Comparison of ENCODE assay signal across 10 cellular contexts in genomic region chr22:40239345-40239683, GRCh38.
DNase-seq lines count a peak whose midpoint lies in the region; ATAC-seq and TF ChIP-seq lines count a peak whose summit lies in the region.
"Had no signal": no experiment of that assay in that cellular context is flagged by ENCODE, and none has a peak within 500 bp of the region (broad histone marks: within the 10 kb centered on the region; RNA-seq: fewer than 3 reads in every experiment).

No MANE protein-coding gene starts in this region.

- no peak for TF ChIP-seq POLR2A in sigmoid colon (IDR thresholded peaks at IDR 0.05)

- intact Hi-C loops in Calu3 (cut with micrococcal nuclease; ENCODE audit: unreplicated experiment) (no loop called here), sigmoid colon (cut with DNase I) (no loop called here)

- no peaks in the 10 kb centered on the region for H3K27me3 Mint-ChIP-seq in Calu3 (ENCODE audit: unreplicated experiment)

- no peak overlapping the region; the same call in 1 of the 2 replicates for H3K4me3 ChIP-seq in SJSA1
- no peak overlapping the region for H3K4me3 ChIP-seq in sigmoid colon
- H3K4me3 ChIP-seq: testis had no signal

- H3K36me3 Mint-ChIP-seq in Calu3 (ENCODE audit: insufficient read depth, unreplicated experiment), result peaks cover 20% of the 10 kb centered on the region

- H3K4me1 ChIP-seq in SJSA1 (replicated peaks) (peaks cover 34% of the 10 kb centered on the region), sigmoid colon (peaks cover 0 to 44% (median 28%) of the 10 kb centered on the region in 4 donors)

- ATAC-seq in GM21367 (IDR thresholded peaks at IDR 0.05; ENCODE audit: unreplicated experiment) (no peak), GM18909 (IDR thresholded peaks at IDR 0.05; ENCODE audit: poor library complexity, unreplicated experiment) (no peak)

- peaks cover 66% of the 10 kb centered on the region for H3K4me1 Mint-ChIP-seq in Calu3 (ENCODE audit: low read depth, unreplicated experiment)

- H3K27ac ChIP-seq in SJSA1 (peak overlapping the region; percentile 80), epithelial cell of prostate (peak overlapping the region; percentile 75), sigmoid colon (peak overlapping the region in 3 of 4 donors; percentile 36 to 66 (median 49))
- H3K27ac ChIP-seq: testis had no signal

- H3K4me3 Mint-ChIP-seq in Calu3 (ENCODE audit: low read depth, unreplicated experiment), result peak overlapping the region; percentile 59

- 89 to 91% methylated on average over 4 of the region's 4 CpGs for WGBS in sigmoid colon, 2 donors

- no peaks in the 10 kb centered on the region for H3K9me3 Mint-ChIP-seq in Calu3 (ENCODE audit: low read depth, unreplicated experiment)

- no peak for TF ChIP-seq EP300 in sigmoid colon (IDR thresholded peaks at IDR 0.05)

- H3K27me3 ChIP-seq in SJSA1 (replicated peaks) (no peaks in the 10 kb centered on the region), sigmoid colon (no peaks in the 10 kb centered on the region)
- H3K27me3 ChIP-seq: testis had no signal

- CTCF ChIA-PET in Calu3 (lab: Charles Lee), result no interaction called here

- H3K9me3 ChIP-seq in SJSA1 (replicated peaks), result 0 out of 2 replicates have a peak, but pooled peaks cover 2% of the 10 kb centered on the region
- no peaks in the 10 kb centered on the region for H3K9me3 ChIP-seq in sigmoid colon
- H3K9me3 ChIP-seq: testis had no signal

- peaks cover 13% of the 10 kb centered on the region; the same call in 1 of the 2 replicates for H3K36me3 ChIP-seq in SJSA1
- no peaks in the 10 kb centered on the region for H3K36me3 ChIP-seq in sigmoid colon

- peak overlapping the region; percentile 67 for H3K27ac Mint-ChIP-seq in Calu3 (ENCODE audit: unreplicated experiment)

- TF ChIP-seq CTCF in Calu3 (IDR thresholded peaks at IDR 0.05; ENCODE audit: unreplicated experiment) (no peak), sigmoid colon (IDR thresholded peaks at IDR 0.05) (no peak)

- DNase-seq in Calu3 (no peak), SJSA1 (ENCODE audit: low read depth in 1 of 2, low spot score in 2 of 2) (no peak), epithelial cell of prostate (ENCODE audit: low read depth, low spot score) (no peak), sigmoid colon (no peak), NCI-H2227 treated with DMSO at 0.1 percent for 48 hours (lab: John Stamatoyannopoulos, UW) (no peak)
- DNase-seq: activated CD4-positive, alpha-beta T cell treated with anti-CD3 and anti-CD28 coated beads, Interleukin-2, amount 50 U/mL, for 48 hours; NCI-H2081; testis had no signal

- BruUV-seq in Calu3 (replicated peaks; lab: Mats Ljungman, UMichigan), result no TSS peak
